In genomic region chr12:93090768-93091172, GRCh38 we compare ENCODE assay signal across 14 cellular contexts.
A peak's percentile ranks its signal among the peaks of the same experiment; 100 is the strongest.
DNase-seq lines count a peak whose midpoint lies in the region.
"Had no signal": no experiment of that assay in that cellular context is flagged by ENCODE, and none has a peak within 500 bp of the region (broad histone marks: within the 10 kb centered on the region; RNA-seq: fewer than 3 reads in every experiment).

No MANE protein-coding gene starts in this region.

- H3K36me3 ChIP-seq in skeletal muscle satellite cell (ENCODE audit: insufficient read depth, low read length) = no peaks in the 10 kb centered on the region

- peak overlapping the region; percentile 47 for H3K9ac ChIP-seq in skeletal muscle satellite cell (ENCODE audit: low read depth, low read length)

- H3K27me3 Mint-ChIP-seq in activated T-cell treated with anti-CD3 and anti-CD28 coated beads, Interleukin-2, amount 50 U/mL, for 24 hours = no peaks in the 10 kb centered on the region
- H3K27me3 Mint-ChIP-seq: memory B cell, progenitor cell of endocrine pancreas had no signal

- no peak for DNase-seq in activated T-cell treated with anti-CD3 and anti-CD28 coated beads, Interleukin-2, amount 50 U/mL, for 24 hours
- DNase-seq in activated T-cell treated with anti-CD3 and anti-CD28 coated beads, Interleukin-2, amount 50 U/mL, for 1 hour = no peak
- DNase-seq in NCI-H69 (lab: John Stamatoyannopoulos, UW) = peak; percentile 35
- DNase-seq in dedifferentiated amniotic fluid mesenchymal stem cell (ENCODE audit: extremely low spot score) = peak; percentile 21
- no peak for DNase-seq in NCI-H1417 treated with DMSO at 0.1 percent for 48 hours (lab: John Stamatoyannopoulos, UW)
- DNase-seq in NCI-H2171 (lab: John Stamatoyannopoulos, UW) = no peak
- DNase-seq in stimulated activated CD4-positive, alpha-beta T cell treated with anti-CD3 and anti-CD28 coated beads, Interleukin-2, amount 100 ng/mL, for 24 hours = no peak
- DNase-seq: head of caudate nucleus, NCI-H2107 had no signal

- H3K27ac Mint-ChIP-seq in activated T-cell treated with anti-CD3 and anti-CD28 coated beads, Interleukin-2, amount 50 U/mL, for 24 hours = peak overlapping the region; percentile 78
- H3K27ac Mint-ChIP-seq: memory B cell, progenitor cell of endocrine pancreas had no signal

- no peaks in the 10 kb centered on the region for H3K36me3 Mint-ChIP-seq in activated T-cell treated with anti-CD3 and anti-CD28 coated beads, Interleukin-2, amount 50 U/mL, for 24 hours (ENCODE audit: low read depth)

- no peaks in the 10 kb centered on the region for H3K9me3 ChIP-seq in skeletal muscle satellite cell (replicated peaks; ENCODE audit: low read length)

- peaks cover 10% of the 10 kb centered on the region for H3K9me3 Mint-ChIP-seq in activated T-cell treated with anti-CD3 and anti-CD28 coated beads, Interleukin-2, amount 50 U/mL, for 24 hours
- H3K9me3 Mint-ChIP-seq: memory B cell had no signal

- H3K27me3 ChIP-seq in skeletal muscle satellite cell (ENCODE audit: control insufficient read depth, insufficient read depth, low read length) = no peaks in the 10 kb centered on the region

- H3K4me3 Mint-ChIP-seq in activated T-cell treated with anti-CD3 and anti-CD28 coated beads, Interleukin-2, amount 50 U/mL, for 24 hours = no peak overlapping the region
- H3K4me3 Mint-ChIP-seq: activated T-helper 1 cell treated with anti-CD3 and anti-CD28 coated beads, Interleukin-12 subunit alpha, Interleukin-12 subunit beta, Interleukin-2, Interleukin-4 antibody, amounts not matched to agents 30 ng/mL and 10 ng/mL and 1 ng/mL, durations not matched to agents 14 hours and 24 hours and 36 hours; memory B cell had no signal

- peaks cover 20% of the 10 kb centered on the region for H3K4me1 ChIP-seq in skeletal muscle satellite cell (ENCODE audit: control insufficient read depth, insufficient read depth, low read length)

- no peak overlapping the region for H3K4me3 ChIP-seq in skeletal muscle satellite cell (ENCODE audit: low read length)
- H3K4me3 ChIP-seq: coronary artery had no signal

- H3K4me1 Mint-ChIP-seq in activated T-cell treated with anti-CD3 and anti-CD28 coated beads, Interleukin-2, amount 50 U/mL, for 24 hours (ENCODE audit: low read depth) = peaks cover 31% of the 10 kb centered on the region

- H3K4me2 ChIP-seq in skeletal muscle satellite cell (ENCODE audit: low read length) = peak overlapping the region; percentile 58

Comparison
In these comparisons a context has a peak if more than half of its experiments do, and no peak if none do; other contexts are left out.
1. DNase-seq: peak in NCI-H69 (single experiment) and dedifferentiated amniotic fluid mesenchymal stem cell (single experiment); none in activated T-cell treated with anti-CD3 and anti-CD28 coated beads, Interleukin-2, amount 50 U/mL, for 24 hours (single experiment), activated T-cell treated with anti-CD3 and anti-CD28 coated beads, Interleukin-2, amount 50 U/mL, for 1 hour (single experiment), NCI-H1417 treated with DMSO at 0.1 percent for 48 hours (single experiment), NCI-H2171 (single experiment) and stimulated activated CD4-positive, alpha-beta T cell treated with anti-CD3 and anti-CD28 coated beads, Interleukin-2, amount 100 ng/mL, for 24 hours (0 of 2).